ENCODE assay signal across 15 cellular contexts in genomic region chr2:67777010-67777409, GRCh38.
DNase-seq lines count a peak whose midpoint lies in the region; ATAC-seq lines count a peak whose summit lies in the region.
"Had no signal": no experiment of that assay in that cellular context is flagged by ENCODE, and none has a peak within 500 bp of the region (broad histone marks: within the 10 kb centered on the region; RNA-seq: fewer than 3 reads in every experiment).

No MANE protein-coding gene starts in this region.

- ATAC-seq in HG03108 (IDR thresholded peaks at IDR 0.05; ENCODE audit: unreplicated experiment) (no peak), GM19351 (IDR thresholded peaks at IDR 0.05; ENCODE audit: unreplicated experiment) (no peak)
- ATAC-seq: A549, GM12878, GM23338 had no signal

- DNase-seq in DMS 273 (lab: John Stamatoyannopoulos, UW; ENCODE audit: unreplicated experiment) (peak; percentile 10), DMS 273 treated with DMSO at 0.1 percent for 48 hours (lab: John Stamatoyannopoulos, UW) (no peak), RPMI7951 (ENCODE audit: low read depth) (peak; percentile 33), cerebellar cortex (ENCODE audit: low spot score) (peak; percentile 4), hepatic stellate cell (ENCODE audit: low spot score) (no peak)
- DNase-seq: AML-193; Caco-2; CD4-positive, alpha-beta T cell; DMS79 treated with DMSO at 0.1 percent for 48 hours; HCEC 1CT had no signal

Comparison
In these comparisons a context has a peak if more than half of its experiments do, and no peak if none do; other contexts are left out.
1. DNase-seq: peak in DMS 273 (single experiment), RPMI7951 (single experiment) and cerebellar cortex (single experiment); none in DMS 273 treated with DMSO at 0.1 percent for 48 hours (single experiment) and hepatic stellate cell (single experiment).